In the genomic region with DNA sequence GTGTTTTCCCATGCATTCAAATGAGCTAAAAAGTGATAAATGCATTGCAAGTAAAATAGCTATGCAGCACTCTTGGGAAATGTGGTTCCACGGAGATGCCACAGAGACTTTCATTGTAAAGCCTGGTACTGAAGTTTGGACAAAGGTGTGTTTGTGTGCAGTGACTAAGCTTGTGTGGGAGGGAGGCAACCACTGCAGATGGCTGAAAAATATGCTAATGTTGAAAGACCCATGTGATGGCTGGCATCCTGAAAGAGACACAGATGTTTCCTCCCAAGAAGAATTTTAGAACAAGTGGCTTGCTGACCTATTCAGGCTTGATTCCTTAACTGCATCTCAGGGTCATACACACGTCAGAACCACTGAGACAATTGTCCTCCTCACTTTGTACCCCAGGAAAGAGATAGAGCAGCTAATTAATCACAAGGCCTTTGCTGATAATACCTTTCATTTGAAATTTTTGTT, we compare ENCODE assay signal across 8 cellular contexts.
DNase-seq lines count a peak whose midpoint lies in the region; ATAC-seq and TF ChIP-seq lines count a peak whose summit lies in the region.

No MANE protein-coding gene starts in this region.

- no peaks in the 10 kb centered on the region for H3K4me1 ChIP-seq in thymus (ENCODE audit: control insufficient read depth, insufficient read depth, low read length)
- no peaks in the 10 kb centered on the region for H3K4me1 ChIP-seq in vagina

- CTCF ChIA-PET in HEK293T (lab: Yijun Ruan, JAX): interaction anchor here (1.7 to 1.9 kb wide), 2 partner anchors 10 to 561 kb away, joined by 5 read pairs; no protein-coding TSS in a partner anchor

- no peak for TF ChIP-seq POLR2A in vagina (IDR thresholded peaks at IDR 0.05)

- no peak for TF ChIP-seq CTCF in vagina (IDR thresholded peaks at IDR 0.05)

- intact Hi-C loops in vagina (cut with DNase I): no loop called here

- peak; percentile 54 to 57 for DNase-seq in activated CD4-positive, alpha-beta T cell treated with anti-CD3 and anti-CD28 coated beads for 4 hours
- DNase-seq in germinal center (ENCODE audit: low spot score): peak; percentile 60
- no peak for DNase-seq in LoVo (ENCODE audit: low spot score)
- no peak for DNase-seq in vagina (ENCODE audit: extremely low spot score in 2 of 2)
- DNase-seq in HEK293T (ENCODE audit: extremely low spot score): no peak

- H3K9me3 ChIP-seq in thymus (ENCODE audit: control insufficient read depth): no peaks in the 10 kb centered on the region
- H3K9me3 ChIP-seq in vagina: no peaks in the 10 kb centered on the region

- peak overlapping the region; percentile 20 for H3K27ac ChIP-seq in thymus (ENCODE audit: low read depth)
- H3K27ac ChIP-seq in vagina: no peak overlapping the region

- POLR2A ChIA-PET in HEK293T (lab: Yijun Ruan, JAX): no interaction called here

- H3K36me3 ChIP-seq in thymus (ENCODE audit: control insufficient read depth, insufficient read depth) (no peaks in the 10 kb centered on the region), vagina (no peaks in the 10 kb centered on the region)

- H3K4me3 ChIP-seq in thymus (ENCODE audit: low read length) (no peak overlapping the region), vagina (no peak overlapping the region)

- no peaks in the 10 kb centered on the region for H3K27me3 ChIP-seq in thymus (ENCODE audit: control insufficient read depth, insufficient read depth)
- H3K27me3 ChIP-seq in vagina: no peaks in the 10 kb centered on the region

- WGBS in thymus: 11% methylated on average over 2 of the region's 2 CpGs

- ATAC-seq in GM19035 (IDR thresholded peaks at IDR 0.05; ENCODE audit: unreplicated experiment) (peak; percentile 78), HG03045 (IDR thresholded peaks at IDR 0.05; ENCODE audit: unreplicated experiment) (peak; percentile 90)

TF ChIP-seq in HEK293T, 16 proteins besides CTCF, POLR2A, EP300 and RAD21:
- TF ChIP-seq ZNF384 (IDR thresholded peaks at IDR 0.05): no peak
- TF ChIP-seq TARDBP (IDR thresholded peaks at IDR 0.05): no peak
- no peak for TF ChIP-seq ELF4 (IDR thresholded peaks at IDR 0.05)

Comparison
In these comparisons a context has a peak if more than half of its experiments do, and no peak if none do; other contexts are left out.
1. DNase-seq: peak in activated CD4-positive, alpha-beta T cell treated with anti-CD3 and anti-CD28 coated beads for 4 hours (2 of 2) and germinal center (single experiment); none in LoVo (single experiment), vagina (0 of 2) and HEK293T (single experiment).